Comparison of ENCODE assay signal across 6 cellular contexts in the genomic region with DNA sequence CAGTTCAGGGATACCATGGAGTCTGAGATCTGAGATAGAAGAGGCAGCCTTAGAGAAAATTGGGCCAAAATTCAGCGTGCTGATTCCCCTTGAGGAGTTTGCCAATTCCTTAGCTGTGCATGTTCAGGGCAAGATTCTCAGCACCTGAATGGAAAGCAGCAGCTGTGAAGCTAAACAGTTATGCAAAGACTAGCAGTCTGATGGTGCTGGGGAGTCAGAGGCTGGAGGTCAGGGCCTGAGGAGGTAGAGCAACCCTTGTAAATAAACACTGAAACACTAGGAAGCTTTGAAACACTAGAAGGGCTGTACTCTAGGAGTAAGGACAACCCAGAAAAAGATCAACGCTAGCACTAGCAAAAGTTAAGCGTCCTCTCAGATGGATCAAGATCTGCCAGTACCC.
DNase-seq lines count a peak whose midpoint lies in the region; ATAC-seq and TF ChIP-seq lines count a peak whose summit lies in the region.
"Not testable (repeated sequence)": the region's sequence is repeated elsewhere in the genome, so short reads cannot be mapped to it uniquely, and the experiment has no call there.

No MANE protein-coding gene starts in this region.

- H2AFZ ChIP-seq in GM23338, result not testable (repeated sequence)

- H2BK15ac ChIP-seq in mesendoderm (replicated peaks; ENCODE audit: low read depth), result not testable (repeated sequence)

- not testable (repeated sequence) for H3K4me2 ChIP-seq in GM23338; mesendoderm (ENCODE audit: low read length)

- not testable (repeated sequence) for H3K27me3 ChIP-seq in GM23338 (ENCODE audit: insufficient read depth); NT2/D1 (ENCODE audit: insufficient read depth, insufficient read length); endodermal cell (ENCODE audit: control insufficient read depth, insufficient read depth, low read length, poor library complexity, severe bottlenecking); mesendoderm (ENCODE audit: insufficient read depth, low read length, poor library complexity)

- not testable (repeated sequence) for H3K23ac ChIP-seq in mesendoderm (ENCODE audit: low read length)

- not testable (repeated sequence) for H3K4ac ChIP-seq in mesendoderm (ENCODE audit: low read depth, low read length)

- not testable (repeated sequence) for H2BK120ac ChIP-seq in mesendoderm (ENCODE audit: low read depth, low read length)

- peak; percentile 2 for DNase-seq in GM23338 (ENCODE audit: low spot score)
- DNase-seq in NCI-H526 (lab: John Stamatoyannopoulos, UW), result peak; percentile 56 to 75
- peak; percentile 15 for DNase-seq in NT2/D1 (ENCODE audit: low read depth, low spot score)
- peak; percentile 44 for DNase-seq in endodermal cell
- peak; percentile 11 for DNase-seq in mesendoderm
- not testable (repeated sequence) for DNase-seq in omental fat pad (ENCODE audit: low spot score)

- not testable (repeated sequence) for H3K27ac ChIP-seq in GM23338 (ENCODE audit: low read depth); endodermal cell (ENCODE audit: low read depth, low read length); mesendoderm (ENCODE audit: low read depth, low read length)

- not testable (repeated sequence) for TF ChIP-seq CTCF in GM23338 (conservative IDR thresholded peaks at IDR 0.05; ENCODE audit: low read depth in 2 of 2); endodermal cell (conservative IDR thresholded peaks at IDR 0.05); omental fat pad (IDR thresholded peaks at IDR 0.05)

- H3K56ac ChIP-seq in mesendoderm (ENCODE audit: low read length), result not testable (repeated sequence)

- H4K20me1 ChIP-seq in GM23338 (replicated peaks; ENCODE audit: insufficient read depth), result not testable (repeated sequence)

- ATAC-seq in GM23338 (peak; percentile 72), omental fat pad (ENCODE audit: low FRiP score) (peak; percentile 57)

- not testable (repeated sequence) for H2AK5ac ChIP-seq in mesendoderm (ENCODE audit: low read length)

- not testable (repeated sequence) for H3K79me2 ChIP-seq in GM23338 (replicated peaks; ENCODE audit: insufficient read depth); mesendoderm (ENCODE audit: control insufficient read depth, insufficient read depth, low read length)

- H3K4me3 Mint-ChIP-seq in GM23338, endodermal cell: not testable (repeated sequence)

- H3K27me3 Mint-ChIP-seq in GM23338 (ENCODE audit: insufficient read depth, low read depth, poor library complexity); endodermal cell (ENCODE audit: insufficient read depth): not testable (repeated sequence)

- H3K9me3 ChIP-seq in NT2/D1 (ENCODE audit: insufficient read depth, low read length); endodermal cell (ENCODE audit: control insufficient read depth, low read length): not testable (repeated sequence)

- not testable (repeated sequence) for H4K8ac ChIP-seq in mesendoderm (ENCODE audit: low read depth, low read length)

- H4K5ac ChIP-seq in mesendoderm (ENCODE audit: low read length), result not testable (repeated sequence)

- not testable (repeated sequence) for H3K9me2 ChIP-seq in GM23338 (ENCODE audit: insufficient read depth)

- H2BK5ac ChIP-seq in mesendoderm (ENCODE audit: low read length), result not testable (repeated sequence)

- 52 to 57% methylated on average over 1 of the region's 3 CpGs for WGBS in endodermal cell (ENCODE audit: insufficient coverage in 1 of 2, insufficient read length in 1 of 2), 2 experiments
- no CpG with 5 or more reads among the region's 3 CpGs for WGBS in mesendoderm (ENCODE audit: extremely low coverage, insufficient coverage, low lambda C conversion rate)

- H3K18ac ChIP-seq in mesendoderm (ENCODE audit: low read length), result not testable (repeated sequence)

- H3K4me1 ChIP-seq in GM23338 (ENCODE audit: insufficient read depth); NT2/D1 (ENCODE audit: insufficient read depth, insufficient read length); endodermal cell (ENCODE audit: control insufficient read depth, insufficient read depth, low read length); mesendoderm (ENCODE audit: control insufficient read depth, low read depth, low read length): not testable (repeated sequence)

- H3K9me3 Mint-ChIP-seq in GM23338, endodermal cell: not testable (repeated sequence)

- H3K9ac ChIP-seq in NT2/D1 (ENCODE audit: insufficient read length, low read depth); endodermal cell (ENCODE audit: extremely low read depth, low read length, poor library complexity, severe bottlenecking); mesendoderm (ENCODE audit: low read length): not testable (repeated sequence)

- H3K4me1 Mint-ChIP-seq in GM23338, endodermal cell: not testable (repeated sequence)

- not testable (repeated sequence) for H3K36me3 Mint-ChIP-seq in GM23338 (ENCODE audit: low read depth); endodermal cell (ENCODE audit: low read depth)

- H3K79me1 ChIP-seq in mesendoderm (ENCODE audit: low read length), result not testable (repeated sequence)

- not testable (repeated sequence) for H3K36me3 ChIP-seq in GM23338 (ENCODE audit: insufficient read depth); NT2/D1 (ENCODE audit: insufficient read depth, insufficient read length, low read length); endodermal cell (ENCODE audit: control insufficient read depth, insufficient read depth, low read length); mesendoderm (ENCODE audit: control insufficient read depth, insufficient read depth, low read length)

- H3K4me3 ChIP-seq in GM23338; NT2/D1 (ENCODE audit: insufficient read length, low read depth); endodermal cell (ENCODE audit: low read length); mesendoderm (ENCODE audit: low read length): not testable (repeated sequence)

- peak overlapping the region; percentile 63 for H3K27ac Mint-ChIP-seq in GM23338
- not testable (repeated sequence) for H3K27ac Mint-ChIP-seq in endodermal cell

- H3F3A ChIP-seq in GM23338 (replicated peaks; ENCODE audit: low read depth), result not testable (repeated sequence)
